ENCODE assay signal across 12 cellular contexts in the genomic region with DNA sequence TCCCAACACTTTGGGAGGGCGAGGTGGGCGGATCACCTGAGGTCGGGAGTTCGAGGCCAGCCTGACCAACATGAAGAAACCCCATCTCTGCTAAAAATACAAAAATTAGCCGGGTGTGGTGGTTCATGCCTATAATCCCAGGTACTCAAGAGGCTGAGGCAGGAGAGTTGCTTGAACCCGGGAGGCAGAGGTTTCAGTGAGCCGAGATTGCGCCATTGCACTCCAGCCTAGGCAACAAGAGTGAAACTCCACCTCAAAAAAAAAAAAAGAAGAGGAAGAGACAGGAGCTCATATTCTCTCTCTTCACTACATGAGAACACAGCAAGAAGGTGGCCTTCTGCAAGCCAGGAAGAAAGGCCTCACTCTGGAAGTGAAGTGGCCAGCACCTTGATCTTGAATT. TPM values are rescaled to one million over a fixed set of nuclear protein-coding genes. Genes with fewer than 3 reads are reported as not detected.
"Had no signal": no experiment of that assay in that cellular context is flagged by ENCODE, and none has a peak within 500 bp of the region (broad histone marks: within the 10 kb centered on the region; RNA-seq: fewer than 3 reads in every experiment).

No MANE protein-coding gene starts in this region.

RNA-seq across cellular contexts. Expression of a gene that starts 15.6 kb away (rescaled TPM):
- total RNA-seq: astrocyte, body of pancreas, cerebellum had no signal

RNA-seq across cellular contexts. Expression of a gene that starts 20.6 kb away (rescaled TPM):
- total RNA-seq: adrenal gland, cardiac septum had no signal

RNA-seq across cellular contexts. Expression of a gene that starts 39.2 kb away (rescaled TPM):
- total RNA-seq: activated B cell treated with CpG ODN at 0.5 μM for 24 hours; activated CD4-positive, alpha-beta memory T cell treated with anti-CD3 and anti-CD28 coated beads for 36 hours; activated CD4-positive, alpha-beta T cell treated with anti-CD3 and anti-CD28 coated beads, Interleukin-2, amount 10 ng/mL, durations not matched to agents 24 days and 14 days; activated naive CD4-positive, alpha-beta T cell treated with anti-CD3 and anti-CD28 coated beads for 36 hours; activated naive CD4-positive, alpha-beta T cell treated with anti-CD3 and anti-CD28 coated beads, Interleukin-2, amount 50 U/mL, for 72 hours; activated T-helper 1 cell treated with anti-CD3 and anti-CD28 coated beads, Interleukin-12 subunit alpha, Interleukin-12 subunit beta, Interleukin-2, Interleukin-4 antibody, amounts not matched to agents 30 ng/mL and 10 ng/mL and 1 ng/mL, durations not matched to agents 14 hours and 24 hours and 36 hours; activated T-helper 17 cell treated with anti-CD3 and anti-CD28 coated beads, Interleukin-2, amount 50 U/mL, for 72 hours; astrocyte; body of pancreas; cardiac septum; cerebellum had no signal
